Comparison of ENCODE assay signal across 24 cellular contexts in the genomic region with DNA sequence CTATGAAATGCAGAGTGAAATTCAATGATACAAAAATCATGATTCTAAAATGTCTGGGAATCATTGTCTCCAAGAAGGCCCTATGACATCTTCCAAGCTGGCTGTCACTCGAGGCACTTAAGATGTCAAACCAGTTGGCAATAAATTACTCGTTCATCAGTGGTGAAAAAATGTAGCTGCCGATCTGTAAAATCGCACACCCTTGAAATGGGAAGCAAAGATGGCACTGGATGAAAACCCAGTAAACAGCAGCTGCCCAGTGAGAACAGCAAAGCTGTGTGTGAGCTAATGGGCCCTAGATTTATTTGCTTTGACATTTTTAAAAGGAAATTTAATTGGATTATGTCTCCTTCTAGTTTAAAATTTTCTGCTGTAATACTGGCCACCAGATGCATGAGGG.
"Had no signal": no experiment of that assay in that cellular context is flagged by ENCODE, and none has a peak within 500 bp of the region (broad histone marks: within the 10 kb centered on the region; RNA-seq: fewer than 3 reads in every experiment).

No MANE protein-coding gene starts in this region.

- H3K27me3 Mint-ChIP-seq: activated CD4-positive, alpha-beta memory T cell treated with anti-CD3 and anti-CD28 coated beads, Interleukin-2, amount 10 ng/mL, durations not matched to agents 7 days and 5 days; activated T-helper 17 cell treated with anti-CD3 and anti-CD28 coated beads, Interleukin-2, amount 50 U/mL, for 72 hours had no signal

- H3K27ac ChIP-seq: body of pancreas, colonic mucosa, epithelial cell of prostate, foreskin keratinocyte, neutrophil, pancreas, sigmoid colon, upper lobe of right lung had no signal

- H3K4me1 Mint-ChIP-seq: activated CD4-positive, alpha-beta memory T cell treated with anti-CD3 and anti-CD28 coated beads, Interleukin-2, amount 10 ng/mL, durations not matched to agents 7 days and 5 days; activated T-helper 17 cell treated with anti-CD3 and anti-CD28 coated beads, Interleukin-2, amount 50 U/mL, for 72 hours; endodermal cell had no signal

- H3K36me3 Mint-ChIP-seq: natural killer cell had no signal

- H3K27ac Mint-ChIP-seq: activated CD4-positive, alpha-beta memory T cell treated with anti-CD3 and anti-CD28 coated beads, Interleukin-2, amount 10 ng/mL, durations not matched to agents 7 days and 5 days; activated T-helper 17 cell treated with anti-CD3 and anti-CD28 coated beads, Interleukin-2, amount 50 U/mL, for 72 hours; endodermal cell; natural killer cell had no signal

- H3K36me3 ChIP-seq: colonic mucosa, neutrophil, pancreas, sigmoid colon, upper lobe of right lung had no signal

- DNase-seq: activated CD4-positive, alpha-beta memory T cell treated with anti-CD3 and anti-CD28 coated beads, Interleukin-2, amount 10 ng/mL, durations not matched to agents 7 days and 5 days; activated CD4-positive, alpha-beta T cell treated with anti-CD3 and anti-CD28 coated beads for 48 hours; activated CD4-positive, CD25-positive, alpha-beta regulatory T cell; activated naive CD4-positive, alpha-beta T cell treated with Interleukin-2 at 50 U/mL for 16 hours; activated T-cell treated with anti-CD3 and anti-CD28 coated beads, Interleukin-2, amount 50 U/mL, for 1 hour; body of pancreas; colonic mucosa; endodermal cell; foreskin keratinocyte; glutamatergic neuron; hippocampal formation; islet precursor cell; natural killer cell; pancreas; sigmoid colon; stimulated activated CD8-positive, alpha-beta memory T cell treated with anti-CD3 and anti-CD28 coated beads, Interleukin-4, amount 100 ng/mL, for 48 hours; stimulated activated naive CD4-positive, alpha-beta T cell; T1000; upper lobe of right lung had no signal

- H3K4me1 ChIP-seq: body of pancreas, colonic mucosa, foreskin keratinocyte, pancreas, sigmoid colon, upper lobe of right lung had no signal

- ATAC-seq: activated T-helper 17 cell treated with anti-CD3 and anti-CD28 coated beads, Interleukin-2, amount 50 U/mL, for 72 hours; body of pancreas; foreskin keratinocyte; left lobe of liver; natural killer cell; pancreas; upper lobe of right lung had no signal

- H3K4me3 Mint-ChIP-seq: activated CD4-positive, alpha-beta memory T cell treated with anti-CD3 and anti-CD28 coated beads, Interleukin-2, amount 10 ng/mL, durations not matched to agents 7 days and 5 days; activated T-helper 17 cell treated with anti-CD3 and anti-CD28 coated beads, Interleukin-2, amount 50 U/mL, for 72 hours; endodermal cell; natural killer cell had no signal

- H3K4me3 ChIP-seq: body of pancreas, colonic mucosa, lung, pancreas, sigmoid colon, upper lobe of right lung had no signal

- H3K9me3 Mint-ChIP-seq: activated CD4-positive, alpha-beta memory T cell treated with anti-CD3 and anti-CD28 coated beads, Interleukin-2, amount 10 ng/mL, durations not matched to agents 7 days and 5 days; activated T-helper 17 cell treated with anti-CD3 and anti-CD28 coated beads, Interleukin-2, amount 50 U/mL, for 72 hours; natural killer cell had no signal

- H3K9me3 ChIP-seq: body of pancreas, colonic mucosa, neutrophil, pancreas, sigmoid colon, upper lobe of right lung had no signal
